ENCODE assay signal across 16 cellular contexts in the genomic region with DNA sequence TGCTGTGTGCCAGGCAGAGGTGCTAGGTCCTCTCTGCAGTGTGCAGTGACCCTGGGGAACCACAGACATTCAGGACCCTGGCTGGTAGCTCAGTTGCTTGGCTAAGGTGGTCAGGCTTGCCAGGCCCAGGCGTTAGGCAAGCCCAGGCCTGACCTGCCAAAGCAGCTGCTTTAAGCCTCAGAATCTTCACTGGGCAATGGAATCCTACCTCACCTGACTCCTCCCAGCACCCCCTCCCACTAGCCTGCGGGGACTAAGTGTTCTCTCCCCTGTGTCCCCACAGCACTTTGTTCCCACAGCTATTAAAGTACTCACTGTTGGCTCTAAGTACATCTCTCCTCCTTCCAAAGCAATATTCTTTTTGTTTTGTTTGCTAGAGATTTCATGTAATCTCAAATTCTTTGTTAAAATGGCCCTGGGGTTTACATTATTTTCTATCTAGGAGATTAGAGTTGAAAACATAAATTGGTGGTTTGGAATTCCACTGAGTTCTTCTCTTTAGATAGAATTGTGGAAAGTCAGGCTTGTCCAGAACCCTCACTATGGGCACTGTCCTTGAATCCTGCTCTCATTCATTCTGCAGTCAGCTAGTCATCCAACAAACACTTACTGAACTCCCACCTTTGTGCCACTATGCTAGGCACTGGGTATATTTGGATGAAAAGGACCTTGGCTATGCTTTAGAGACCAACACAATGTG. TPM values are rescaled to one million over a fixed set of nuclear protein-coding genes. Genes with fewer than 3 reads are reported as not detected.
A peak's percentile ranks its signal among the peaks of the same experiment; 100 is the strongest.
DNase-seq lines count a peak whose midpoint lies in the region; ATAC-seq and TF ChIP-seq lines count a peak whose summit lies in the region.
"Had no signal": no experiment of that assay in that cellular context is flagged by ENCODE, and none has a peak within 500 bp of the region (broad histone marks: within the 10 kb centered on the region; RNA-seq: fewer than 3 reads in every experiment).

No MANE protein-coding gene starts in this region.

- TF ChIP-seq CTCF in MCF 10A (IDR thresholded peaks at IDR 0.05; ENCODE audit: unreplicated experiment) = no peak

- no peak overlapping the region for H3K4me3 Mint-ChIP-seq in MCF 10A (ENCODE audit: unreplicated experiment)
- H3K4me3 Mint-ChIP-seq in stimulated activated effector memory CD8-positive, alpha-beta T cell treated with anti-CD3 and anti-CD28 coated beads, Interleukin-12 subunit alpha, Interleukin-12 subunit beta, amount 100 ng/mL, for 72 hours = no peak overlapping the region
- H3K4me3 Mint-ChIP-seq: CD8-positive, alpha-beta T cell; nephron had no signal

- intact Hi-C loops in MCF 10A (cut with micrococcal nuclease) = no loop called here

- H3K27ac Mint-ChIP-seq in MCF 10A (ENCODE audit: low read depth, unreplicated experiment) = peak overlapping the region; percentile 3
- H3K27ac Mint-ChIP-seq in stimulated activated effector memory CD8-positive, alpha-beta T cell treated with anti-CD3 and anti-CD28 coated beads, Interleukin-12 subunit alpha, Interleukin-12 subunit beta, amount 100 ng/mL, for 72 hours = peak overlapping the region; percentile 62
- H3K27ac Mint-ChIP-seq: CD8-positive, alpha-beta T cell; nephron had no signal

- no TSS peak for BruUV-seq in MCF 10A (replicated peaks; lab: Mats Ljungman, UMichigan)

- H3K27me3 ChIP-seq in layer of hippocampus (ENCODE audit: control insufficient read depth, insufficient read depth, low read length) = no peaks in the 10 kb centered on the region

- DNase-seq in NCI-H1417 (lab: John Stamatoyannopoulos, UW) (peak; percentile 20 to 45 (median 38)), NCI-H1417 treated with DMSO at 0.1 percent for 48 hours (lab: John Stamatoyannopoulos, UW) (no peak), MCF 10A (ENCODE audit: unreplicated experiment) (peak; percentile 60), epidermal melanocyte (ENCODE audit: insufficient read length, low spot score) (no peak), islet precursor cell (no peak), A172 (ENCODE audit: low spot score) (no peak)
- DNase-seq in stimulated activated effector memory CD8-positive, alpha-beta T cell treated with anti-CD3 and anti-CD28 coated beads, Interleukin-12 subunit alpha, Interleukin-12 subunit beta, amount 100 ng/mL, for 72 hours (ENCODE audit: low spot score in 2 of 2) = no peak
- DNase-seq: activated CD4-positive, CD25-positive, alpha-beta regulatory T cell treated with anti-CD3 and anti-CD28 coated beads, Interleukin-2, amount 50 U/mL, for 72 hours; activated T-cell treated with anti-CD3 and anti-CD28 coated beads, Interleukin-2, amount 50 U/mL, for 48 hours; CD8-positive, alpha-beta T cell; MM.1S; T-helper 1 cell had no signal

- peaks cover 29% of the 10 kb centered on the region for H3K4me1 Mint-ChIP-seq in MCF 10A (ENCODE audit: insufficient read depth, unreplicated experiment)
- peaks cover 29% of the 10 kb centered on the region for H3K4me1 Mint-ChIP-seq in stimulated activated effector memory CD8-positive, alpha-beta T cell treated with anti-CD3 and anti-CD28 coated beads, Interleukin-12 subunit alpha, Interleukin-12 subunit beta, amount 100 ng/mL, for 72 hours

- no peaks in the 10 kb centered on the region for H3K9me3 Mint-ChIP-seq in MCF 10A (ENCODE audit: unreplicated experiment)
- H3K9me3 Mint-ChIP-seq in stimulated activated effector memory CD8-positive, alpha-beta T cell treated with anti-CD3 and anti-CD28 coated beads, Interleukin-12 subunit alpha, Interleukin-12 subunit beta, amount 100 ng/mL, for 72 hours = no peaks in the 10 kb centered on the region
- H3K9me3 Mint-ChIP-seq: CD8-positive, alpha-beta T cell; nephron had no signal

- H3K36me3 Mint-ChIP-seq in MCF 10A (ENCODE audit: insufficient read depth, unreplicated experiment) = peaks cover 23% of the 10 kb centered on the region
- peaks cover 75% of the 10 kb centered on the region for H3K36me3 Mint-ChIP-seq in stimulated activated effector memory CD8-positive, alpha-beta T cell treated with anti-CD3 and anti-CD28 coated beads, Interleukin-12 subunit alpha, Interleukin-12 subunit beta, amount 100 ng/mL, for 72 hours

- POLR2A ChIA-PET in MCF 10A (lab: Yijun Ruan, JAX) = interaction anchor here (0.5 to 2.3 kb wide), 13 partner anchors 9 to 355 kb away, joined by 3 to 17 read pairs (median 3); a partner anchor contains a TSS

- peak overlapping the region; percentile 55 for H3K27ac ChIP-seq in layer of hippocampus (ENCODE audit: low read depth, low read length)
- H3K27ac ChIP-seq: 22Rv1 had no signal

- CTCF ChIA-PET in MCF 10A (lab: Yijun Ruan, JAX) = interaction anchor here (0.7 to 2.7 kb wide), 4 partner anchors 11 to 123 kb away, joined by 3 to 23 read pairs (median 4); no protein-coding TSS in a partner anchor

- ATAC-seq in stimulated activated effector memory CD8-positive, alpha-beta T cell treated with anti-CD3 and anti-CD28 coated beads, Interleukin-12 subunit alpha, Interleukin-12 subunit beta, amount 100 ng/mL, for 72 hours = no peak
- ATAC-seq: CD8-positive, alpha-beta T cell; Panc1 had no signal

- H3K27me3 Mint-ChIP-seq in MCF 10A (ENCODE audit: insufficient read depth, unreplicated experiment) = no peaks in the 10 kb centered on the region

RNA-seq across cellular contexts. Expression of a gene that starts 44.4 kb away (rescaled TPM):
- total RNA-seq in MCF 10A (2022) = 11.3 and 11.7 TPM in 2 replicates
- total RNA-seq in A172 (2014; rRNA removed; shearing (Covaris generic)) = 28.7 and 31.7 TPM in 2 replicates

Comparison
In these comparisons a context has a peak if more than half of its experiments do, and no peak if none do; other contexts are left out.
1. DNase-seq: peak in NCI-H1417 (3 of 3) and MCF 10A (single experiment); none in NCI-H1417 treated with DMSO at 0.1 percent for 48 hours (single experiment), stimulated activated effector memory CD8-positive, alpha-beta T cell treated with anti-CD3 and anti-CD28 coated beads, Interleukin-12 subunit alpha, Interleukin-12 subunit beta, amount 100 ng/mL, for 72 hours (0 of 2), epidermal melanocyte (single experiment), islet precursor cell (single experiment) and A172 (single experiment).